Comparison of ENCODE assay signal across 8 cellular contexts in genomic region chr1:45521413-45522323, GRCh38. TPM values are rescaled to one million over a fixed set of nuclear protein-coding genes. Genes with fewer than 3 reads are reported as not detected.
DNase-seq lines count a peak whose midpoint lies in the region; ATAC-seq and TF ChIP-seq lines count a peak whose summit lies in the region.

TSS of gene PRDX1 (minus strand) at chr1:45521884. CDS start at chr1:45519043, 2,841 bp downstream.

- H3K27me3 ChIP-seq in fibroblast of lung (ENCODE audit: control insufficient read depth, insufficient read depth, low read length), result no peaks in the 10 kb centered on the region

- no peaks in the 10 kb centered on the region for H3K9me3 ChIP-seq in KOPT-K1 (ENCODE audit: insufficient read depth, low read length, poor library complexity, severe bottlenecking)
- no peaks in the 10 kb centered on the region for H3K9me3 ChIP-seq in fibroblast of lung (ENCODE audit: control insufficient read depth, insufficient read depth, low read depth, low read length)

- no peaks in the 10 kb centered on the region for H3K9me3 Mint-ChIP-seq in naive thymus-derived CD8-positive, alpha-beta T cell

- peak within 1 kb of the TSS; percentile 88 to 97 (median 95) for H3K4me3 Mint-ChIP-seq in naive thymus-derived CD8-positive, alpha-beta T cell

- H3K4me1 Mint-ChIP-seq in naive thymus-derived CD8-positive, alpha-beta T cell, result peaks cover 13 to 40% (median 34%) of the 10 kb centered on the region in 4 donors

- H4K20me1 ChIP-seq in fibroblast of lung (ENCODE audit: control insufficient read depth, extremely low read depth, insufficient read depth, low read length), result peaks cover 2% of the 10 kb centered on the region

- DNase-seq in DMS79 treated with DMSO at 0.1 percent for 48 hours (lab: John Stamatoyannopoulos, UW), result peak; percentile 97
- DNase-seq in RPMI7951 (ENCODE audit: low read depth), result peak; percentile 96
- DNase-seq in activated T-helper 1 cell treated with anti-CD3 and anti-CD28 coated beads, Interleukin-2, amount 50 U/mL, for 16 hours (ENCODE audit: low read depth in 1 of 2, low spot score in 1 of 2), result peak; percentile 95 to 96
- DNase-seq in fibroblast of lung (ENCODE audit: low read depth in 2 of 2), result peak; percentile 90 to 96
- peak; percentile 87 to 97 (median 93) for DNase-seq in naive thymus-derived CD8-positive, alpha-beta T cell
- DNase-seq in stimulated activated naive CD4-positive, alpha-beta T cell (lab: John Stamatoyannopoulos, UW), result peak; percentile 86 to 95 (median 92)

- POLR2A ChIA-PET in naive thymus-derived CD8-positive, alpha-beta T cell (lab: Charles Lee), result interaction anchor here (0.6 to 3.2 kb wide), 24 partner anchors 9 to 746 kb away, joined by 3 to 44 read pairs (median 7); partner anchors contain the start of genes AKR1A1, CCDC163, GPBP1L1 and HECTD3

- H3K9ac ChIP-seq in fibroblast of lung (ENCODE audit: insufficient read depth, low read length), result peak within 1 kb of the TSS; percentile 95

- H3K36me3 ChIP-seq in KOPT-K1 (ENCODE audit: insufficient read depth, low read length), result peaks cover 28% of the 10 kb centered on the region
- peaks cover 3% of the 10 kb centered on the region for H3K36me3 ChIP-seq in fibroblast of lung (ENCODE audit: control insufficient read depth, insufficient read depth, low read length)

- peak within 1 kb of the TSS; percentile 88 to 96 (median 92) for H3K27ac Mint-ChIP-seq in naive thymus-derived CD8-positive, alpha-beta T cell

- H3K4me1 ChIP-seq in fibroblast of lung (ENCODE audit: control insufficient read depth, extremely low read depth, insufficient read depth, low read length), result peaks cover 6% of the 10 kb centered on the region

- peak within 1 kb of the TSS; percentile 96 to 100 (median 97) for H3K4me3 ChIP-seq in fibroblast of lung (replicated peaks in 1 of 4; ENCODE audit: control extremely low read depth in 1 of 4, insufficient read depth in 1 of 4, low read depth in 3 of 4, low read length in 4 of 4)

- peak in 1 of 2 donors; percentile 11 for TF ChIP-seq CTCF in fibroblast of lung (conservative IDR thresholded peaks at IDR 0.05 in 1 of 2, IDR thresholded peaks at IDR 0.05 in 1 of 2; ENCODE audit: low read depth in 1 of 2, low read length in 2 of 2)

- ATAC-seq in GM21786 (IDR thresholded peaks at IDR 0.05; ENCODE audit: unreplicated experiment), result peak; percentile 74
- ATAC-seq in naive thymus-derived CD8-positive, alpha-beta T cell, result peak; percentile 86 to 87

- peak within 1 kb of the TSS; percentile 63 for H2AFZ ChIP-seq in fibroblast of lung (ENCODE audit: low read length)

- H3K27ac ChIP-seq in KOPT-K1 (ENCODE audit: low read depth, low read length, poor library complexity, severe bottlenecking), result peak within 1 kb of the TSS; percentile 77
- peak within 1 kb of the TSS; percentile 96 for H3K27ac ChIP-seq in fibroblast of lung (ENCODE audit: insufficient read depth, low read length)

- no peaks in the 10 kb centered on the region for H3K27me3 Mint-ChIP-seq in naive thymus-derived CD8-positive, alpha-beta T cell

- peaks cover 0 to 22% (median 0%) of the 10 kb centered on the region in 3 donors for H3K36me3 Mint-ChIP-seq in naive thymus-derived CD8-positive, alpha-beta T cell

- peaks cover 41% of the 10 kb centered on the region for H3K79me2 ChIP-seq in fibroblast of lung (ENCODE audit: control insufficient read depth, insufficient read depth, low read length)

- peak within 1 kb of the TSS; percentile 86 for H3K4me2 ChIP-seq in fibroblast of lung (ENCODE audit: extremely low read depth, insufficient read depth, low read length)

RNA-seq across cellular contexts. Expression of gene PRDX1, which starts in this region (rescaled TPM):
- total RNA-seq in RPMI7951 (2014; rRNA removed; shearing (Covaris generic)), result 948 and 962 TPM in 2 replicates
- total RNA-seq in fibroblast of lung, result 336 and 420 TPM in 2 replicates
- 721 and 789 TPM in 2 replicates for polyA plus RNA-seq in fibroblast of lung
- 731 and 776 TPM in 2 replicates for polyA plus RNA-seq in fibroblast of lung (2012)
- polyA minus RNA-seq in fibroblast of lung (ENCODE audit: low replicate concordance), result 81.9 and 122 TPM in 2 replicates
- total RNA-seq in naive thymus-derived CD8-positive, alpha-beta T cell, result 100 to 1,000 TPM; 115 to 129 TPM
- polyA plus RNA-seq in naive thymus-derived CD8-positive, alpha-beta T cell, result 100 to 1,000 TPM; 174 to 214 (median 205) TPM

Comparison
In these comparisons a context has a peak if more than half of its experiments do, and no peak if none do; other contexts are left out.
1. Peak in every context shown above with its lines: DNase-seq, ATAC-seq, H3K4me3 ChIP-seq and H3K27ac ChIP-seq.